ENCODE assay signal across 19 cellular contexts in genomic region chr1:160066829-160067720, GRCh38. TPM values are rescaled to one million over a fixed set of nuclear protein-coding genes. Genes with fewer than 3 reads are reported as not detected.
DNase-seq lines count a peak whose midpoint lies in the region; ATAC-seq and TF ChIP-seq lines count a peak whose summit lies in the region.
"Had no signal": no experiment of that assay in that cellular context is flagged by ENCODE, and none has a peak within 500 bp of the region (broad histone marks: within the 10 kb centered on the region; RNA-seq: fewer than 3 reads in every experiment).

No MANE protein-coding gene starts in this region.

- H3K27ac ChIP-seq in substantia nigra (ENCODE audit: low read depth, low read length, poor library complexity, severe bottlenecking) = peak overlapping the region; percentile 99
- no peak overlapping the region for H3K27ac ChIP-seq in naive thymus-derived CD4-positive, alpha-beta T cell (ENCODE audit: low read depth, low read length)
- H3K27ac ChIP-seq: 22Rv1, BLaER1, RWPE1 had no signal

- no peak overlapping the region for H3K4me3 Mint-ChIP-seq in nephron
- H3K4me3 Mint-ChIP-seq in naive thymus-derived CD4-positive, alpha-beta T cell = no peak overlapping the region
- H3K4me3 Mint-ChIP-seq: CD8-positive, alpha-beta memory T cell had no signal

- H3K27me3 Mint-ChIP-seq in nephron (ENCODE audit: low read depth) = peaks cover 46% of the 10 kb centered on the region
- peaks cover 9 to 57% (median 14%) of the 10 kb centered on the region in 5 donors for H3K27me3 Mint-ChIP-seq in naive thymus-derived CD4-positive, alpha-beta T cell

- DNase-seq in NCI-H82 (lab: John Stamatoyannopoulos, UW) = peak; percentile 35
- DNase-seq in NCI-H82 treated with DMSO at 0.1 percent for 48 hours (lab: John Stamatoyannopoulos, UW; ENCODE audit: unreplicated experiment) = no peak
- peak; percentile 51 for DNase-seq in globus pallidus (ENCODE audit: low spot score)
- peak in 10 of 49 donors; percentile 30 to 61 (median 40) for DNase-seq in substantia nigra (lab: John Stamatoyannopoulos, UW)
- DNase-seq in naive thymus-derived CD4-positive, alpha-beta T cell = no peak
- DNase-seq: CD8-positive, alpha-beta memory T cell; DMS 273 treated with DMSO at 0.1 percent for 48 hours; GF-D8; NCI-H187; NCI-H2171; NCI-H446 treated with DMSO at 0.1 percent for 48 hours had no signal

- peaks cover 3 to 8% of the 10 kb centered on the region in 2 donors for H3K4me1 ChIP-seq in naive thymus-derived CD4-positive, alpha-beta T cell (ENCODE audit: control insufficient read depth in 2 of 2, insufficient read depth in 2 of 2, low read length in 2 of 2)

- no peaks in the 10 kb centered on the region for H3K36me3 Mint-ChIP-seq in nephron (ENCODE audit: low read depth)
- no peaks in the 10 kb centered on the region for H3K36me3 Mint-ChIP-seq in naive thymus-derived CD4-positive, alpha-beta T cell
- H3K36me3 Mint-ChIP-seq: CD8-positive, alpha-beta memory T cell had no signal

- no peaks in the 10 kb centered on the region for H3K9me3 Mint-ChIP-seq in nephron
- H3K9me3 Mint-ChIP-seq in naive thymus-derived CD4-positive, alpha-beta T cell = no peaks in the 10 kb centered on the region
- H3K9me3 Mint-ChIP-seq: CD8-positive, alpha-beta memory T cell had no signal

- CTCF ChIA-PET in naive thymus-derived CD4-positive, alpha-beta T cell (lab: Charles Lee) = interaction anchor here (1.9 kb wide), 1 partner anchor 18 kb away, joined by 6 read pairs; no protein-coding TSS in a partner anchor

- TF ChIP-seq CTCF in nephron (IDR thresholded peaks at IDR 0.05; ENCODE audit: unreplicated experiment in 3 of 3) = no peak

- H3K9me3 ChIP-seq in naive thymus-derived CD4-positive, alpha-beta T cell (ENCODE audit: control insufficient read depth in 2 of 3, low read length in 3 of 3) = no peaks in the 10 kb centered on the region
- H3K9me3 ChIP-seq: BLaER1 had no signal

- POLR2A ChIA-PET in naive thymus-derived CD4-positive, alpha-beta T cell (lab: Charles Lee) = no interaction called here

- no peak for ATAC-seq in naive thymus-derived CD4-positive, alpha-beta T cell
- ATAC-seq in HG03378 (IDR thresholded peaks at IDR 0.05; ENCODE audit: unreplicated experiment) (no peak), HG02798 (IDR thresholded peaks at IDR 0.05; ENCODE audit: poor library complexity, unreplicated experiment) (no peak)
- ATAC-seq: K562 had no signal

- H3K27me3 ChIP-seq in naive thymus-derived CD4-positive, alpha-beta T cell (ENCODE audit: control insufficient read depth in 2 of 2, insufficient read depth in 2 of 2, low read length in 2 of 2) = peaks cover 0 to 6% of the 10 kb centered on the region in 2 donors

- H3K27ac Mint-ChIP-seq in nephron = peak overlapping the region in 2 of 3 experiments; percentile 43 to 54
- H3K27ac Mint-ChIP-seq in naive thymus-derived CD4-positive, alpha-beta T cell = peak overlapping the region in 1 of 9 donors; percentile 11

- no peaks in the 10 kb centered on the region for H3K36me3 ChIP-seq in naive thymus-derived CD4-positive, alpha-beta T cell (ENCODE audit: control insufficient read depth in 2 of 3, insufficient read depth in 3 of 3, low read length in 3 of 3)
- H3K36me3 ChIP-seq: BLaER1 had no signal

- peaks cover 18% of the 10 kb centered on the region for H3K4me1 Mint-ChIP-seq in nephron
- peaks cover 9 to 25% (median 16%) of the 10 kb centered on the region in 7 donors for H3K4me1 Mint-ChIP-seq in naive thymus-derived CD4-positive, alpha-beta T cell

- H3K4me3 ChIP-seq in naive thymus-derived CD4-positive, alpha-beta T cell (ENCODE audit: low read length) = no peak overlapping the region
- H3K4me3 ChIP-seq: BLaER1, K562 had no signal

- intact Hi-C loops in naive thymus-derived CD4-positive, alpha-beta T cell (cut with micrococcal nuclease) = no loop called here

RNA-seq across cellular contexts. Expression of gene KCNJ10, which starts 2.9 kb away (rescaled TPM):
- under 1 TPM in 1 of 5 experiments, not detected in 4; 0.32 TPM for total RNA-seq in naive thymus-derived CD4-positive, alpha-beta T cell
- under 1 TPM in 1 of 2 donors, not detected in 1; 0.29 TPM for polyA plus RNA-seq in naive thymus-derived CD4-positive, alpha-beta T cell
- total RNA-seq: K562 had no signal
- polyA plus RNA-seq: CD8-positive, alpha-beta memory T cell had no signal

RNA-seq across cellular contexts. Expression of gene KCNJ9, which starts 14.3 kb away (rescaled TPM):
- total RNA-seq in naive thymus-derived CD4-positive, alpha-beta T cell = not detected
- under 1 TPM; 0.06 to 0.08 TPM for polyA plus RNA-seq in naive thymus-derived CD4-positive, alpha-beta T cell
- total RNA-seq: Daoy, K562 had no signal
- polyA plus RNA-seq: CD8-positive, alpha-beta memory T cell; K562 had no signal

RNA-seq across cellular contexts. Expression of gene IGSF8, which starts 31.3 kb away (rescaled TPM):
- total RNA-seq in naive thymus-derived CD4-positive, alpha-beta T cell = 10 to 100 TPM; 31.9 to 68.7 (median 44.8) TPM
- 10 to 100 TPM; 38.6 to 60.9 TPM for polyA plus RNA-seq in naive thymus-derived CD4-positive, alpha-beta T cell

RNA-seq across cellular contexts. Expression of gene PIGM, which starts 35.3 kb away (rescaled TPM):
- 10 to 100 TPM in 2 of 5 experiments, 1 to 10 TPM in 3; 4.0 to 11.4 (median 7.0) TPM for total RNA-seq in naive thymus-derived CD4-positive, alpha-beta T cell
- 1 to 10 TPM; 4.1 to 5.0 TPM for polyA plus RNA-seq in naive thymus-derived CD4-positive, alpha-beta T cell

RNA-seq across cellular contexts. Expression of gene ATP1A2, which starts 48.5 kb away (rescaled TPM):
- total RNA-seq in naive thymus-derived CD4-positive, alpha-beta T cell = not detected
- not detected for polyA plus RNA-seq in naive thymus-derived CD4-positive, alpha-beta T cell
- total RNA-seq: CD8-positive, alpha-beta memory T cell; Daoy had no signal
- polyA plus RNA-seq: CD8-positive, alpha-beta memory T cell had no signal

Comparison
In these comparisons a context has a peak if more than half of its experiments do, and no peak if none do; other contexts are left out.
1. DNase-seq: peak in NCI-H82 (single experiment) and globus pallidus (single experiment); none in NCI-H82 treated with DMSO at 0.1 percent for 48 hours (single experiment) and naive thymus-derived CD4-positive, alpha-beta T cell (0 of 9).